23 cellular contexts compared by ENCODE assay signal in the genomic region with DNA sequence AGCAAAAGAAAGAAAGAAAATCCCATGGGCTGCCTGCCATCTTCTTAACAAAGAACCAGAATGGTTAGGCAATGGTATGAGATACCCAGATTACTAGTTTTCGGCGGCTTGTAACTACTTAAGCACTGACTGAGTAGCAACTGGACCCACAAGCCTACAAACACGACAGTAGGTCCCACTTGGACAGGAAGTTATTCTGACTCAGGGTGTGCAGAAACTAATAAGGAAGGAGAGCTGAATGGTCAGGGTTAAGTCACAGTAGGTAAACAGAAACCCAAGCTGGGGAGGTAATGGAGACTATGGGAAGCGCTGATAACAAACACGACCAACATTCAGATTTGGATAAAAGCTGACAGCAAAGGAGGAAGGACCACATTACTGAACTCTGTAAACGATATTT. TPM values are rescaled to one million over a fixed set of nuclear protein-coding genes. Genes with fewer than 3 reads are reported as not detected.
"Had no signal": no experiment of that assay in that cellular context is flagged by ENCODE, and none has a peak within 500 bp of the region (broad histone marks: within the 10 kb centered on the region; RNA-seq: fewer than 3 reads in every experiment).

No MANE protein-coding gene starts in this region.

- ATAC-seq: left colon; left lung; lower lobe of right lung; naive thymus-derived CD4-positive, alpha-beta T cell; natural killer cell treated with Interleukin-12 subunit alpha and Interleukin-12 subunit beta and Interleukin-15 and Interleukin-18, amount 100 ng/mL, for 72 hours; right lobe of liver; stimulated activated memory B cell treated with anti-CD40 and anti-IgM and Interleukin-4, amounts not matched to agents 10 μg/mL and 1 μg/mL and 100 μg/mL, for 72 hours; stimulated activated naive CD8-positive, alpha-beta T cell treated with anti-CD3 and anti-CD28 coated beads, Interleukin-15, amount 100 ng/mL, for 72 hours had no signal

- H3K9me3 ChIP-seq: left lung, lower lobe of right lung, ovary, right atrium auricular region, right lobe of liver, tibial nerve, uterus had no signal

- H3K4me3 ChIP-seq: left lung, lower lobe of right lung, ovary, right atrium auricular region, right lobe of liver, smooth muscle cell, tibial nerve, uterus had no signal

- DNase-seq: kidney glomerular epithelial cell; left colon; left lung; lower lobe of right lung; mammary epithelial cell; mesenchymal stem cell; naive thymus-derived CD4-positive, alpha-beta T cell; ovary; right lobe of liver; stimulated activated CD4-positive, alpha-beta T cell treated with anti-CD3 and anti-CD28 coated beads, Interleukin-1b, Interleukin-23, amount 100 ng/mL, for 48 hours; stimulated activated CD4-positive, alpha-beta T cell treated with anti-CD3 and anti-CD28 coated beads, Interleukin-2, amount 100 ng/mL, for 48 hours; stimulated activated CD4-positive, alpha-beta T cell treated with anti-CD3 and anti-CD28 coated beads, Interleukin-4, amount 100 ng/mL, for 4 hours; stimulated activated CD8-positive, alpha-beta memory T cell treated with anti-CD3 and anti-CD28 coated beads, Interleukin-4, amount 100 ng/mL, for 48 hours; stimulated activated naive CD4-positive, alpha-beta T cell treated with Interleukin-2 at 50 U/mL for 16 hours; stimulated activated naive CD8-positive, alpha-beta T cell treated with anti-CD3 and anti-CD28 coated beads, Interleukin-15, amount 100 ng/mL, for 72 hours; substantia nigra; uterus had no signal

- FAIRE-seq: keratinocyte had no signal

- H3K27me3 ChIP-seq: ovary, right atrium auricular region, right lobe of liver, tibial nerve had no signal

- H3K4me1 ChIP-seq: left lung, lower lobe of right lung, right atrium auricular region, right lobe of liver, tibial nerve, uterus had no signal

- H3K36me3 ChIP-seq: left lung, lower lobe of right lung, ovary, right atrium auricular region, right lobe of liver, tibial nerve, uterus had no signal

- H3K27ac ChIP-seq: left lung, lower lobe of right lung, ovary, right atrium auricular region, right lobe of liver, tibial nerve, uterus had no signal

- H3K4me2 ChIP-seq: smooth muscle cell had no signal

RNA-seq across cellular contexts. Expression of a gene that starts 10.4 kb away (rescaled TPM):
- total RNA-seq: smooth muscle cell had no signal
